ENCODE assay signal across 1 cellular context in the genomic region with DNA sequence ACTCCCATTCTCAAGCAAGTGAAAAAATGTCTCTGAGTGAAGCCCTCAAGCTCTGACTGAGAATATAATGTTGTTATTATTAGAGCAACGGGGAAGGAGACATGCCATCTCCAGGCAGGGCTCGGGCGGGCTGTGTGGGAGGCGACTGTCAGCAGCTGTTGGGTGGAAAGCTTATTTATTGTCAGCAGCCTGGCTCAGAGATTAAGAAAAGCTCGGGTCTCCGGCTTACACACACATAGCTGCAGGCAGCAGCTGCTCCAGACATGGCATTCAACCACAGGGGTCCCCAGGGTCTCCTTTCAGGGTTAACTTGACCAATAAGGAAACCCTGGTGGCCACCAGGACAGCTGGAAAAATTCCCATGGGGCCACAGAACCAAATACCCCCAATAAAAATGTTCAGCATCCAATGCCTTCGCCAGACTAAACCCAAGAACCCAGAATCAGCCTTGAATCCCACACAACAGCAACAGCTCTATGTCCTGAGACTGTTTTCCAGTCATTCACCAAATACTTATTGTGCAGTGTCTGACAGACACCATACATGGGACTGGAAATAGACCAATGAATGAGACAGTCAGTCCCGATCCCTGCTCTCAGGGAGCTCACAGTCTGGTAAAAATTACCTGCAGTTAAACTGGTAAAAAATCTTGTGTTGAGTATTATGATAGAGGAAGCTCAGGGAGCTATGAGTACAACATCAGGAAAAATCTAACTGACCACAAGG.
A peak's percentile ranks its signal among the peaks of the same experiment; 100 is the strongest.
TF ChIP-seq lines count a peak whose summit lies in the region.

No MANE protein-coding gene starts in this region.

TF ChIP-seq in K562, 482 proteins besides CTCF, POLR2A, EP300 and RAD21 (continued from another document and continues in another):
- TF ChIP-seq, protein P1, sequence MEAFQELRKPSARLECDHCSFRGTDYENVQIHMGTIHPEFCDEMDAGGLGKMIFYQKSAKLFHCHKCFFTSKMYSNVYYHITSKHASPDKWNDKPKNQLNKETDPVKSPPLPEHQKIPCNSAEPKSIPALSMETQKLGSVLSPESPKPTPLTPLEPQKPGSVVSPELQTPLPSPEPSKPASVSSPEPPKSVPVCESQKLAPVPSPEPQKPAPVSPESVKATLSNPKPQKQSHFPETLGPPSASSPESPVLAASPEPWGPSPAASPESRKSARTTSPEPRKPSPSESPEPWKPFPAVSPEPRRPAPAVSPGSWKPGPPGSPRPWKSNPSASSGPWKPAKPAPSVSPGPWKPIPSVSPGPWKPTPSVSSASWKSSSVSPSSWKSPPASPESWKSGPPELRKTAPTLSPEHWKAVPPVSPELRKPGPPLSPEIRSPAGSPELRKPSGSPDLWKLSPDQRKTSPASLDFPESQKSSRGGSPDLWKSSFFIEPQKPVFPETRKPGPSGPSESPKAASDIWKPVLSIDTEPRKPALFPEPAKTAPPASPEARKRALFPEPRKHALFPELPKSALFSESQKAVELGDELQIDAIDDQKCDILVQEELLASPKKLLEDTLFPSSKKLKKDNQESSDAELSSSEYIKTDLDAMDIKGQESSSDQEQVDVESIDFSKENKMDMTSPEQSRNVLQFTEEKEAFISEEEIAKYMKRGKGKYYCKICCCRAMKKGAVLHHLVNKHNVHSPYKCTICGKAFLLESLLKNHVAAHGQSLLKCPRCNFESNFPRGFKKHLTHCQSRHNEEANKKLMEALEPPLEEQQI (IDR thresholded peaks at IDR 0.05), result no peak
- TF ChIP-seq TBP (optimal IDR thresholded peaks at IDR 0.05; ENCODE audit: low read depth, low read length) (peak; percentile 36), ARID1B (IDR thresholded peaks at IDR 0.05) (peak; percentile 82), NCOA1 (IDR thresholded peaks at IDR 0.05; ENCODE audit: low read depth) (no peak), NFIC (IDR thresholded peaks at IDR 0.05) (peak; percentile 46; the same call in 1 of the 2 replicates), ESRRA (IDR thresholded peaks at IDR 0.05; ENCODE audit: borderline replicate concordance, low read depth) (no peak), SMC3 (conservative IDR thresholded peaks at IDR 0.05; ENCODE audit: insufficient read depth, low read depth, low read length) (no peak), ZNF41 (CRISPR knock-in tag; conservative IDR thresholded peaks at IDR 0.05) (no peak), FOXA3 (CRISPR knock-in tag; conservative IDR thresholded peaks at IDR 0.05 in 1 of 2, IDR thresholded peaks at IDR 0.05 in 1 of 2) (no peak), PHF8 (IDR thresholded peaks at IDR 0.05; ENCODE audit: borderline replicate concordance, low read length) (no peak), FOSL1 (tag; conservative IDR thresholded peaks at IDR 0.05) (peak; percentile 29; the same call in 1 of the 2 replicates), MEF2D (tag; conservative IDR thresholded peaks at IDR 0.05; ENCODE audit: low read depth) (0 out of 2 replicates have a peak, but pooled peaks have one; percentile 33), SNIP1 (IDR thresholded peaks at IDR 0.05; ENCODE audit: low read depth) (no peak), CREBBP (IDR thresholded peaks at IDR 0.05; ENCODE audit: low read depth, low read length) (no peak), CREB1 (IDR thresholded peaks at IDR 0.05) (0 out of 2 replicates have a peak, but pooled peaks have one; percentile 14), CREB1 (CRISPR knock-in tag; IDR thresholded peaks at IDR 0.05) (no peak), ZFX (CRISPR knock-in tag; IDR thresholded peaks at IDR 0.05) (no peak), BHLHE40 (IDR thresholded peaks at IDR 0.05; ENCODE audit: low read length) (no peak), MEF2A (IDR thresholded peaks at IDR 0.05; ENCODE audit: control insufficient read depth, low read depth, low read length) (no peak), PYGO2 (tag; IDR thresholded peaks at IDR 0.05) (no peak), XRCC5 (IDR thresholded peaks at IDR 0.05; ENCODE audit: low read depth, low read length) (no peak), HDAC1 (IDR thresholded peaks at IDR 0.05) (no peak), ZNF134 (CRISPR knock-in tag; conservative IDR thresholded peaks at IDR 0.05) (no peak), TCFL5 (CRISPR knock-in tag; conservative IDR thresholded peaks at IDR 0.05) (no peak), ZNF384 (IDR thresholded peaks at IDR 0.05; ENCODE audit: low read depth, low read length) (no peak), RUNX1 (IDR thresholded peaks at IDR 0.05; ENCODE audit: low read depth) (no peak), PHF20 (IDR thresholded peaks at IDR 0.05; ENCODE audit: partially characterized antibody) (no peak), TCF3 (CRISPR knock-in tag; IDR thresholded peaks at IDR 0.05) (peak; percentile 79), ZNF699 (CRISPR knock-in tag; IDR thresholded peaks at IDR 0.05; ENCODE audit: insufficient replicate concordance) (no peak), GTF2F1 (IDR thresholded peaks at IDR 0.05; ENCODE audit: low read depth, low read length) (no peak), JUND (IDR thresholded peaks at IDR 0.05; ENCODE audit: borderline replicate concordance, low read depth, low read length) (peak; percentile 53), JUND (tag; IDR thresholded peaks at IDR 0.05; ENCODE audit: borderline replicate concordance, low read depth, low read length) (peak; percentile 7; the same call in 1 of the 3 replicates), KLF16 (IDR thresholded peaks at IDR 0.05) (peak; percentile 88; the same call in 1 of the 2 replicates), ZNF57 (CRISPR knock-in tag; IDR thresholded peaks at IDR 0.05) (no peak), ZNF507 (tag; conservative IDR thresholded peaks at IDR 0.05) (no peak), ZC3H4 (CRISPR knock-in tag; IDR thresholded peaks at IDR 0.05; ENCODE audit: borderline replicate concordance) (no peak), ZNF3 (CRISPR knock-in tag; IDR thresholded peaks at IDR 0.05) (no peak), KDM2B (CRISPR knock-in tag; IDR thresholded peaks at IDR 0.05) (no peak), SMARCA4 (IDR thresholded peaks at IDR 0.05) (peak; percentile 73)
- TF ChIP-seq, protein P2, sequence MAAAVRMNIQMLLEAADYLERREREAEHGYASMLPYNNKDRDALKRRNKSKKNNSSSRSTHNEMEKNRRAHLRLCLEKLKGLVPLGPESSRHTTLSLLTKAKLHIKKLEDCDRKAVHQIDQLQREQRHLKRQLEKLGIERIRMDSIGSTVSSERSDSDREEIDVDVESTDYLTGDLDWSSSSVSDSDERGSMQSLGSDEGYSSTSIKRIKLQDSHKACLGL (CRISPR knock-in tag; IDR thresholded peaks at IDR 0.05; ENCODE audit: borderline replicate concordance, poor library complexity, severe bottlenecking), result no peak
- TF ChIP-seq, protein P3, sequence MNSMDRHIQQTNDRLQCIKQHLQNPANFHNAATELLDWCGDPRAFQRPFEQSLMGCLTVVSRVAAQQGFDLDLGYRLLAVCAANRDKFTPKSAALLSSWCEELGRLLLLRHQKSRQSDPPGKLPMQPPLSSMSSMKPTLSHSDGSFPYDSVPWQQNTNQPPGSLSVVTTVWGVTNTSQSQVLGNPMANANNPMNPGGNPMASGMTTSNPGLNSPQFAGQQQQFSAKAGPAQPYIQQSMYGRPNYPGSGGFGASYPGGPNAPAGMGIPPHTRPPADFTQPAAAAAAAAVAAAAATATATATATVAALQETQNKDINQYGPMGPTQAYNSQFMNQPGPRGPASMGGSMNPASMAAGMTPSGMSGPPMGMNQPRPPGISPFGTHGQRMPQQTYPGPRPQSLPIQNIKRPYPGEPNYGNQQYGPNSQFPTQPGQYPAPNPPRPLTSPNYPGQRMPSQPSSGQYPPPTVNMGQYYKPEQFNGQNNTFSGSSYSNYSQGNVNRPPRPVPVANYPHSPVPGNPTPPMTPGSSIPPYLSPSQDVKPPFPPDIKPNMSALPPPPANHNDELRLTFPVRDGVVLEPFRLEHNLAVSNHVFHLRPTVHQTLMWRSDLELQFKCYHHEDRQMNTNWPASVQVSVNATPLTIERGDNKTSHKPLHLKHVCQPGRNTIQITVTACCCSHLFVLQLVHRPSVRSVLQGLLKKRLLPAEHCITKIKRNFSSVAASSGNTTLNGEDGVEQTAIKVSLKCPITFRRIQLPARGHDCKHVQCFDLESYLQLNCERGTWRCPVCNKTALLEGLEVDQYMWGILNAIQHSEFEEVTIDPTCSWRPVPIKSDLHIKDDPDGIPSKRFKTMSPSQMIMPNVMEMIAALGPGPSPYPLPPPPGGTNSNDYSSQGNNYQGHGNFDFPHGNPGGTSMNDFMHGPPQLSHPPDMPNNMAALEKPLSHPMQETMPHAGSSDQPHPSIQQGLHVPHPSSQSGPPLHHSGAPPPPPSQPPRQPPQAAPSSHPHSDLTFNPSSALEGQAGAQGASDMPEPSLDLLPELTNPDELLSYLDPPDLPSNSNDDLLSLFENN (IDR thresholded peaks at IDR 0.05; ENCODE audit: low read depth in 2 of 2, low read length in 2 of 2), result no peak
- TF ChIP-seq, protein P4, sequence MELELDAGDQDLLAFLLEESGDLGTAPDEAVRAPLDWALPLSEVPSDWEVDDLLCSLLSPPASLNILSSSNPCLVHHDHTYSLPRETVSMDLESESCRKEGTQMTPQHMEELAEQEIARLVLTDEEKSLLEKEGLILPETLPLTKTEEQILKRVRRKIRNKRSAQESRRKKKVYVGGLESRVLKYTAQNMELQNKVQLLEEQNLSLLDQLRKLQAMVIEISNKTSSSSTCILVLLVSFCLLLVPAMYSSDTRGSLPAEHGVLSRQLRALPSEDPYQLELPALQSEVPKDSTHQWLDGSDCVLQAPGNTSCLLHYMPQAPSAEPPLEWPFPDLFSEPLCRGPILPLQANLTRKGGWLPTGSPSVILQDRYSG (tag; conservative IDR thresholded peaks at IDR 0.05; ENCODE audit: low read depth), result 0 out of 2 replicates have a peak, but pooled peaks have one; percentile 22
- TF ChIP-seq, protein P5, sequence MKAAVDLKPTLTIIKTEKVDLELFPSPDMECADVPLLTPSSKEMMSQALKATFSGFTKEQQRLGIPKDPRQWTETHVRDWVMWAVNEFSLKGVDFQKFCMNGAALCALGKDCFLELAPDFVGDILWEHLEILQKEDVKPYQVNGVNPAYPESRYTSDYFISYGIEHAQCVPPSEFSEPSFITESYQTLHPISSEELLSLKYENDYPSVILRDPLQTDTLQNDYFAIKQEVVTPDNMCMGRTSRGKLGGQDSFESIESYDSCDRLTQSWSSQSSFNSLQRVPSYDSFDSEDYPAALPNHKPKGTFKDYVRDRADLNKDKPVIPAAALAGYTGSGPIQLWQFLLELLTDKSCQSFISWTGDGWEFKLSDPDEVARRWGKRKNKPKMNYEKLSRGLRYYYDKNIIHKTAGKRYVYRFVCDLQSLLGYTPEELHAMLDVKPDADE (conservative IDR thresholded peaks at IDR 0.05; ENCODE audit: control insufficient read depth, low read depth, low read length), result peak; percentile 45; the same call in 1 of the 2 replicates
- TF ChIP-seq, protein P6, sequence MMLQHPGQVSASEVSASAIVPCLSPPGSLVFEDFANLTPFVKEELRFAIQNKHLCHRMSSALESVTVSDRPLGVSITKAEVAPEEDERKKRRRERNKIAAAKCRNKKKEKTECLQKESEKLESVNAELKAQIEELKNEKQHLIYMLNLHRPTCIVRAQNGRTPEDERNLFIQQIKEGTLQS (IDR thresholded peaks at IDR 0.05), result no peak
- TF ChIP-seq, protein P6 (CRISPR knock-in tag; conservative IDR thresholded peaks at IDR 0.05), result 0 out of 2 replicates have a peak, but pooled peaks have one; percentile 27
- TF ChIP-seq, protein P7, sequence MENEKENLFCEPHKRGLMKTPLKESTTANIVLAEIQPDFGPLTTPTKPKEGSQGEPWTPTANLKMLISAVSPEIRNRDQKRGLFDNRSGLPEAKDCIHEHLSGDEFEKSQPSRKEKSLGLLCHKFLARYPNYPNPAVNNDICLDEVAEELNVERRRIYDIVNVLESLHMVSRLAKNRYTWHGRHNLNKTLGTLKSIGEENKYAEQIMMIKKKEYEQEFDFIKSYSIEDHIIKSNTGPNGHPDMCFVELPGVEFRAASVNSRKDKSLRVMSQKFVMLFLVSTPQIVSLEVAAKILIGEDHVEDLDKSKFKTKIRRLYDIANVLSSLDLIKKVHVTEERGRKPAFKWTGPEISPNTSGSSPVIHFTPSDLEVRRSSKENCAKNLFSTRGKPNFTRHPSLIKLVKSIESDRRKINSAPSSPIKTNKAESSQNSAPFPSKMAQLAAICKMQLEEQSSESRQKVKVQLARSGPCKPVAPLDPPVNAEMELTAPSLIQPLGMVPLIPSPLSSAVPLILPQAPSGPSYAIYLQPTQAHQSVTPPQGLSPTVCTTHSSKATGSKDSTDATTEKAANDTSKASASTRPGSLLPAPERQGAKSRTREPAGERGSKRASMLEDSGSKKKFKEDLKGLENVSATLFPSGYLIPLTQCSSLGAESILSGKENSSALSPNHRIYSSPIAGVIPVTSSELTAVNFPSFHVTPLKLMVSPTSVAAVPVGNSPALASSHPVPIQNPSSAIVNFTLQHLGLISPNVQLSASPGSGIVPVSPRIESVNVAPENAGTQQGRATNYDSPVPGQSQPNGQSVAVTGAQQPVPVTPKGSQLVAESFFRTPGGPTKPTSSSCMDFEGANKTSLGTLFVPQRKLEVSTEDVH (IDR thresholded peaks at IDR 0.05; ENCODE audit: low read depth, partially characterized antibody), result no peak
- TF ChIP-seq, protein P8, sequence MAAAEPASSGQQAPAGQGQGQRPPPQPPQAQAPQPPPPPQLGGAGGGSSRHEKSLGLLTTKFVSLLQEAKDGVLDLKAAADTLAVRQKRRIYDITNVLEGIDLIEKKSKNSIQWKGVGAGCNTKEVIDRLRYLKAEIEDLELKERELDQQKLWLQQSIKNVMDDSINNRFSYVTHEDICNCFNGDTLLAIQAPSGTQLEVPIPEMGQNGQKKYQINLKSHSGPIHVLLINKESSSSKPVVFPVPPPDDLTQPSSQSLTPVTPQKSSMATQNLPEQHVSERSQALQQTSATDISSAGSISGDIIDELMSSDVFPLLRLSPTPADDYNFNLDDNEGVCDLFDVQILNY (CRISPR knock-in tag; IDR thresholded peaks at IDR 0.05), result no peak
- TF ChIP-seq, protein P9, sequence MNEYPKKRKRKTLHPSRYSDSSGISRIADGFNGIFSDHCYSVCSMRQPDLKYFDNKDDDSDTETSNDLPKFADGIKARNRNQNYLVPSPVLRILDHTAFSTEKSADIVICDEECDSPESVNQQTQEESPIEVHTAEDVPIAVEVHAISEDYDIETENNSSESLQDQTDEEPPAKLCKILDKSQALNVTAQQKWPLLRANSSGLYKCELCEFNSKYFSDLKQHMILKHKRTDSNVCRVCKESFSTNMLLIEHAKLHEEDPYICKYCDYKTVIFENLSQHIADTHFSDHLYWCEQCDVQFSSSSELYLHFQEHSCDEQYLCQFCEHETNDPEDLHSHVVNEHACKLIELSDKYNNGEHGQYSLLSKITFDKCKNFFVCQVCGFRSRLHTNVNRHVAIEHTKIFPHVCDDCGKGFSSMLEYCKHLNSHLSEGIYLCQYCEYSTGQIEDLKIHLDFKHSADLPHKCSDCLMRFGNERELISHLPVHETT (CRISPR knock-in tag; conservative IDR thresholded peaks at IDR 0.05 in 1 of 2, IDR thresholded peaks at IDR 0.05 in 1 of 2), result 0 out of 4 replicates have a peak, but pooled peaks of 1 of the 2 experiments have one; percentile 17
- TF ChIP-seq, protein P10, sequence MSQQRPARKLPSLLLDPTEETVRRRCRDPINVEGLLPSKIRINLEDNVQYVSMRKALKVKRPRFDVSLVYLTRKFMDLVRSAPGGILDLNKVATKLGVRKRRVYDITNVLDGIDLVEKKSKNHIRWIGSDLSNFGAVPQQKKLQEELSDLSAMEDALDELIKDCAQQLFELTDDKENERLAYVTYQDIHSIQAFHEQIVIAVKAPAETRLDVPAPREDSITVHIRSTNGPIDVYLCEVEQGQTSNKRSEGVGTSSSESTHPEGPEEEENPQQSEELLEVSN (IDR thresholded peaks at IDR 0.05; ENCODE audit: borderline replicate concordance in 1 of 2, extremely low read depth in 1 of 2, insufficient read depth in 1 of 2, insufficient read length in 1 of 2, low read depth in 1 of 2, low read length in 1 of 2, poor library complexity in 1 of 2, severe bottlenecking in 1 of 2), result no peak
